10 cellular contexts compared by ENCODE assay signal in the genomic region with DNA sequence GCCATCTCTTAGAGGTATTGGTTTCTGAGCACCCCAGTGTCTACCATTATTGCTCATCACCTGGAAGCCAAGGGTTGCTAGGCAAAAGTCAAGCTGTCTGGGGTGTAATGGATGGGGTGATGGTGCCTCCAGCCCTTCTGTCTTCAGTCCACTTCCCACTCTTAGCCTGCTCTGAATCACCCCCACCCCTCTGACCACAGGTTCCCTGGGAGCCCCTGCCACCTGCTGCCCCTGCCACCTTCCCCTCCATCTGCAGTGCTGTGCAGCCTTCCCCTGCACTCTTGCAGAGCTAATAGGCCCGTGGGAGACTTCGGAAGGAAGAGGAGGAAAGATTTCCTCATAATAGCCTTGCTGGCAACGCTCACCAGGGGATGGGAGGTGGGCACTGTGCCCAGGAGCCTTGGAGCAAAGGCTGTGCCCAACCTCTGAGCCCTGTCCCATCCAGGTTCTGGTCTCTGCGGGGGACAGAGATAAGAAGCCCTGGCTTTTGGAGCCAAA. TPM values are rescaled to one million over a fixed set of nuclear protein-coding genes. Genes with fewer than 3 reads are reported as not detected.
DNase-seq lines count a peak whose midpoint lies in the region; ATAC-seq and TF ChIP-seq lines count a peak whose summit lies in the region.
"Had no signal": no experiment of that assay in that cellular context is flagged by ENCODE, and none has a peak within 500 bp of the region (broad histone marks: within the 10 kb centered on the region; RNA-seq: fewer than 3 reads in every experiment).

No MANE protein-coding gene starts in this region.

- peak overlapping the region in 1 of 2 donors; percentile 51 for H3K9ac ChIP-seq in stomach smooth muscle (ENCODE audit: low read length in 2 of 2)
- H3K9ac ChIP-seq: KMS-11 had no signal

- H3K4me1 Mint-ChIP-seq in activated T-helper 17 cell treated with anti-CD3 and anti-CD28 coated beads, Interleukin-2, amount 50 U/mL, for 72 hours: peaks cover 13% of the 10 kb centered on the region

- H3K36me3 Mint-ChIP-seq in activated T-helper 17 cell treated with anti-CD3 and anti-CD28 coated beads, Interleukin-2, amount 50 U/mL, for 72 hours (ENCODE audit: low read depth): peaks cover 73% of the 10 kb centered on the region

- H3K79me2 ChIP-seq in hepatocyte: peaks cover 4% of the 10 kb centered on the region

- H4K20me1 ChIP-seq in hepatocyte (ENCODE audit: insufficient read depth, poor library complexity, severe bottlenecking): no peaks in the 10 kb centered on the region

- ATAC-seq in activated T-helper 17 cell treated with anti-CD3 and anti-CD28 coated beads, Interleukin-2, amount 50 U/mL, for 72 hours (replicated peaks): peak; percentile 71
- ATAC-seq in HG03025 (IDR thresholded peaks at IDR 0.05; ENCODE audit: low FRiP score, unreplicated experiment) (no peak), HG02798 (IDR thresholded peaks at IDR 0.05; ENCODE audit: poor library complexity, unreplicated experiment) (no peak)

- H3K27me3 ChIP-seq in hepatocyte: no peaks in the 10 kb centered on the region
- H3K27me3 ChIP-seq in stomach smooth muscle (ENCODE audit: control insufficient read depth in 1 of 2, insufficient read depth in 2 of 2, low read length in 2 of 2): no peaks in the 10 kb centered on the region

- no peaks in the 10 kb centered on the region for H3K9me3 ChIP-seq in hepatocyte (ENCODE audit: low read depth)
- no peaks in the 10 kb centered on the region for H3K9me3 ChIP-seq in stomach smooth muscle (ENCODE audit: control insufficient read depth in 2 of 2, low read length in 2 of 2)

- H3K27me3 Mint-ChIP-seq in activated T-helper 17 cell treated with anti-CD3 and anti-CD28 coated beads, Interleukin-2, amount 50 U/mL, for 72 hours: no peaks in the 10 kb centered on the region

- peaks cover 21% of the 10 kb centered on the region for H3K4me1 ChIP-seq in hepatocyte (ENCODE audit: insufficient read depth)
- H3K4me1 ChIP-seq in stomach smooth muscle (ENCODE audit: control insufficient read depth, insufficient read depth, low read length): peaks cover 18% of the 10 kb centered on the region

- peak overlapping the region; percentile 4 for H3K27ac Mint-ChIP-seq in activated T-helper 17 cell treated with anti-CD3 and anti-CD28 coated beads, Interleukin-2, amount 50 U/mL, for 72 hours

- peak overlapping the region; percentile 91 for H3K4me2 ChIP-seq in hepatocyte
- H3K4me2 ChIP-seq: KMS-11 had no signal

- peak overlapping the region; percentile 70 for H3K4me3 Mint-ChIP-seq in activated T-helper 17 cell treated with anti-CD3 and anti-CD28 coated beads, Interleukin-2, amount 50 U/mL, for 72 hours

- 61% methylated on average over 4 of the region's 4 CpGs for WGBS in hepatocyte (ENCODE audit: low lambda C conversion rate, missing lambda C conversion rate)

- H3K4me3 ChIP-seq in hepatocyte: no peak overlapping the region
- peak overlapping the region in 1 of 2 donors; percentile 77 for H3K4me3 ChIP-seq in stomach smooth muscle (ENCODE audit: low read length in 2 of 2)

- no peaks in the 10 kb centered on the region for H3K9me3 Mint-ChIP-seq in activated T-helper 17 cell treated with anti-CD3 and anti-CD28 coated beads, Interleukin-2, amount 50 U/mL, for 72 hours

- H3K36me3 ChIP-seq in hepatocyte (replicated peaks; ENCODE audit: insufficient read depth, low read depth) (no peaks in the 10 kb centered on the region), stomach smooth muscle (ENCODE audit: control insufficient read depth in 2 of 2, insufficient read depth in 2 of 2, low read length in 2 of 2) (peaks cover 42 to 54% of the 10 kb centered on the region in 2 donors)

- no peak overlapping the region for H2AFZ ChIP-seq in hepatocyte

- DNase-seq in H4 (ENCODE audit: low spot score): peak; percentile 52
- DNase-seq in hepatocyte (ENCODE audit: low spot score): no peak
- DNase-seq in NCI-H1436 treated with DMSO at 0.1 percent for 48 hours (lab: John Stamatoyannopoulos, UW): no peak
- no peak for DNase-seq in foreskin melanocyte
- DNase-seq: activated CD8-positive, alpha-beta memory T cell treated with anti-CD3 and anti-CD28 coated beads for 24 hours had no signal

- H3K27ac ChIP-seq in hepatocyte (peak overlapping the region; percentile 83), stomach smooth muscle (ENCODE audit: low read length) (peak overlapping the region; percentile 64)
- H3K27ac ChIP-seq: KMS-11 had no signal

- TF ChIP-seq CTCF in hepatocyte (IDR thresholded peaks at IDR 0.05; ENCODE audit: poor library complexity): no peak

- H3K9me2 ChIP-seq in hepatocyte (replicated peaks; ENCODE audit: insufficient read depth): no peaks in the 10 kb centered on the region

RNA-seq across cellular contexts. Expression of gene CAPN2, which starts 35.5 kb away (rescaled TPM):
- total RNA-seq in H4 (2014; rRNA removed; shearing (Covaris generic)): 43.4 and 47.9 TPM in 2 replicates
- total RNA-seq in activated T-helper 17 cell treated with anti-CD3 and anti-CD28 coated beads, Interleukin-2, amount 50 U/mL, for 72 hours: 10 to 100 TPM; 42.8 to 73.0 TPM
- 123 and 147 TPM in 2 replicates for total RNA-seq in hepatocyte
- 161 and 162 TPM in 2 replicates for polyA plus RNA-seq in hepatocyte
